ENCODE assay signal across 27 cellular contexts in genomic region chr4:7515390-7515902, GRCh38.
A peak's percentile ranks its signal among the peaks of the same experiment; 100 is the strongest.
DNase-seq lines count a peak whose midpoint lies in the region; ATAC-seq and TF ChIP-seq lines count a peak whose summit lies in the region.
"Had no signal": no experiment of that assay in that cellular context is flagged by ENCODE, and none has a peak within 500 bp of the region (broad histone marks: within the 10 kb centered on the region; RNA-seq: fewer than 3 reads in every experiment).

No MANE protein-coding gene starts in this region.

- in situ Hi-C loops in KBM-7 (cut with MboI; ENCODE audit: low pct_unique_long_range_greater_than_20kb, low sequenced_read_pairs): no loop called here

- no peak overlapping the region for H3K4me3 Mint-ChIP-seq in HFFc6
- H3K4me3 Mint-ChIP-seq: activated CD8-positive, alpha-beta memory T cell treated with anti-CD3 and anti-CD28 coated beads, Interleukin-2, amount 10 ng/mL, durations not matched to agents 7 days and 5 days; activated naive CD4-positive, alpha-beta T cell treated with anti-CD3 and anti-CD28 coated beads for 36 hours; stimulated activated effector memory CD8-positive, alpha-beta T cell treated with anti-CD3 and anti-CD28 coated beads, Interleukin-12 subunit alpha, Interleukin-12 subunit beta, amount 100 ng/mL, for 72 hours; T-cell had no signal

- H3K27ac Mint-ChIP-seq in HFFc6: no peak overlapping the region
- H3K27ac Mint-ChIP-seq: activated CD8-positive, alpha-beta memory T cell treated with anti-CD3 and anti-CD28 coated beads, Interleukin-2, amount 10 ng/mL, durations not matched to agents 7 days and 5 days; activated naive CD4-positive, alpha-beta T cell treated with anti-CD3 and anti-CD28 coated beads for 36 hours; CD14-positive monocyte; stimulated activated effector memory CD8-positive, alpha-beta T cell treated with anti-CD3 and anti-CD28 coated beads, Interleukin-12 subunit alpha, Interleukin-12 subunit beta, amount 100 ng/mL, for 72 hours; T-cell had no signal

- no peaks in the 10 kb centered on the region for H3K36me3 Mint-ChIP-seq in HFFc6 (ENCODE audit: low read depth)
- H3K36me3 Mint-ChIP-seq: activated CD8-positive, alpha-beta memory T cell treated with anti-CD3 and anti-CD28 coated beads, Interleukin-2, amount 10 ng/mL, durations not matched to agents 7 days and 5 days; CD14-positive monocyte; stimulated activated effector memory CD8-positive, alpha-beta T cell treated with anti-CD3 and anti-CD28 coated beads, Interleukin-12 subunit alpha, Interleukin-12 subunit beta, amount 100 ng/mL, for 72 hours; T-cell had no signal

- no peak for ATAC-seq in HG03342 (IDR thresholded peaks at IDR 0.05; ENCODE audit: unreplicated experiment)
- ATAC-seq: activated CD8-positive, alpha-beta memory T cell treated with anti-CD3 and anti-CD28 coated beads, Interleukin-2, amount 10 ng/mL, durations not matched to agents 7 days and 5 days; body of pancreas; HCT116; stimulated activated effector memory CD8-positive, alpha-beta T cell treated with anti-CD3 and anti-CD28 coated beads, Interleukin-12 subunit alpha, Interleukin-12 subunit beta, amount 100 ng/mL, for 72 hours; T-cell had no signal

- no peak overlapping the region for H3K4me3 ChIP-seq in fibroblast of mammary gland (ENCODE audit: control insufficient read depth, low read depth, low read length)
- H3K4me3 ChIP-seq: body of pancreas, prostate gland, upper lobe of left lung had no signal

- no peaks in the 10 kb centered on the region for H3K9me3 Mint-ChIP-seq in HFFc6
- H3K9me3 Mint-ChIP-seq: activated naive CD4-positive, alpha-beta T cell treated with anti-CD3 and anti-CD28 coated beads for 36 hours; stimulated activated effector memory CD8-positive, alpha-beta T cell treated with anti-CD3 and anti-CD28 coated beads, Interleukin-12 subunit alpha, Interleukin-12 subunit beta, amount 100 ng/mL, for 72 hours; T-cell had no signal

- peaks cover 10% of the 10 kb centered on the region for H3K4me1 Mint-ChIP-seq in HFFc6 (ENCODE audit: low read depth)
- H3K4me1 Mint-ChIP-seq: CD14-positive monocyte, T-cell had no signal

- DNase-seq in RPMI7951 (ENCODE audit: low read depth): peak; percentile 32
- peak; percentile 9 for DNase-seq in fibroblast of mammary gland (ENCODE audit: low read depth)
- peak; percentile 34 for DNase-seq in mucosa of gallbladder (ENCODE audit: low spot score)
- DNase-seq in KBM-7: no peak
- no peak for DNase-seq in cortex of kidney (lab: John Stamatoyannopoulos, UW)
- no peak for DNase-seq in HFFc6
- DNase-seq: activated CD4-positive, alpha-beta T cell treated with anti-CD3 and anti-CD28 coated beads, Interleukin-2, amount 50 U/mL, for 1 hour; activated CD8-positive, alpha-beta memory T cell treated with anti-CD3 and anti-CD28 coated beads, Interleukin-2, amount 10 ng/mL, durations not matched to agents 7 days and 5 days; activated naive CD4-positive, alpha-beta T cell treated with anti-CD3 and anti-CD28 coated beads for 36 hours; cerebellar nuclear complex; DMS79; GF-D8; mesendoderm; NCI-H1092 treated with DMSO at 0.1 percent for 48 hours; NCI-H187 treated with DMSO at 0.1 percent for 48 hours; NCI-H2171; NCI-H510A; RPMI8226; stimulated activated CD4-positive, alpha-beta T cell treated with anti-CD3 and anti-CD28 coated beads, Interleukin-15, amount 100 ng/mL, for 24 hours; T-cell; upper lobe of left lung had no signal

- peaks cover 48% of the 10 kb centered on the region for H3K27me3 Mint-ChIP-seq in HFFc6 (ENCODE audit: insufficient read depth)

- TF ChIP-seq CTCF in fibroblast of mammary gland (conservative IDR thresholded peaks at IDR 0.05; ENCODE audit: control insufficient read depth, insufficient read depth, low read depth, low read length): no peak
- TF ChIP-seq CTCF in HFFc6 (IDR thresholded peaks at IDR 0.05): no peak

Comparison
In these comparisons a context has a peak if more than half of its experiments do, and no peak if none do; other contexts are left out.
1. DNase-seq: peak in RPMI7951 (single experiment), fibroblast of mammary gland (single experiment) and mucosa of gallbladder (single experiment); none in KBM-7 (single experiment), cortex of kidney (single experiment) and HFFc6 (single experiment).